Comparison of ENCODE assay signal across 20 cellular contexts in the genomic region with DNA sequence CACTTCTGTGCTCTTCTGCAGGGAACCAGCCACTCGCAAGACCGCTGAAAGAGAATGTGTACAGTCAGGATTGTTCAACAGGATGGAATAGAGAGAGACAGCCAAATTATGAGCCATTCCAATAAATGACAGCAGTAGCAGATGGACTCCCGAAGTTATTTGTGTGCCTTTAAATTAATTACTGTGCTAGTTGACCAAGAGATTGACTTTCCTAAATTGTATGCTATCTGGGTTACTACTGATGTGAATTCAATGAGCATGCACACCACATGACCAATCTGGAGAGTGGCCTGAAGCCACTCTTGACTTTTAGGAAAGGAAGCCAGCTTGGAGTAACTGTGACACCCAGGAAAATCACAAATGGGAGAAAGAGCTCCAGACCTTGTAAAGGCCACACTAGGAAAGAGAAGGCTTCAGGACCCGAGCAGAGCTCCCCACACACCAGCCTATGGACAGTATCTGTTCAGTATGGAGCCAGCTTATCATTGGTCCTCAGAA.
"Had no signal": no experiment of that assay in that cellular context is flagged by ENCODE, and none has a peak within 500 bp of the region (broad histone marks: within the 10 kb centered on the region; RNA-seq: fewer than 3 reads in every experiment).

No MANE protein-coding gene starts in this region.

- H3K9me3 ChIP-seq: left lung, transverse colon had no signal

- H3K27ac ChIP-seq: left lung, transverse colon, WERI-Rb-1 had no signal

- H3K4me1 ChIP-seq: transverse colon had no signal

- H3K4me3 ChIP-seq: left lung, transverse colon had no signal

- ATAC-seq: left lung; sciatic nerve; stimulated activated effector memory CD8-positive, alpha-beta T cell treated with anti-CD3 and anti-CD28 coated beads, Interleukin-12 subunit alpha, Interleukin-12 subunit beta, amount 100 ng/mL, for 72 hours; stimulated activated naive CD8-positive, alpha-beta T cell treated with anti-CD3 and anti-CD28 coated beads, Interleukin-15, amount 100 ng/mL, for 72 hours; T-cell had no signal

- DNase-seq: activated CD4-positive, alpha-beta T cell treated with anti-CD3 and anti-CD28 coated beads, Interleukin-2, amount 50 U/mL, for 4 hours; activated CD8-positive, alpha-beta memory T cell treated with anti-CD3 and anti-CD28 coated beads for 24 hours; activated CD8-positive, alpha-beta memory T cell treated with anti-CD3 and anti-CD28 coated beads, Interleukin-2, amount 50 U/mL, for 4 hours; activated naive CD4-positive, alpha-beta T cell treated with Interleukin-2 at 50 U/mL for 16 hours; activated naive CD8-positive, alpha-beta T cell treated with anti-CD3 and anti-CD28 coated beads for 36 hours; activated T-cell treated with anti-CD3 and anti-CD28 coated beads, Interleukin-2, amount 50 U/mL, for 48 hours; effector memory CD4-positive, alpha-beta T cell; kidney; left lung; mesenchymal stem cell; nucleus accumbens; posterior cingulate gyrus; small intestine; stimulated activated CD4-positive, alpha-beta T cell treated with anti-CD3 and anti-CD28 coated beads, Interleukin-2, amount 100 ng/mL, for 24 hours; stimulated activated naive CD8-positive, alpha-beta T cell treated with anti-CD3 and anti-CD28 coated beads, Interleukin-15, amount 100 ng/mL, for 72 hours; T-cell; transverse colon; WERI-Rb-1 had no signal

- H3K27me3 ChIP-seq: left lung, transverse colon had no signal
